In the genomic region with DNA sequence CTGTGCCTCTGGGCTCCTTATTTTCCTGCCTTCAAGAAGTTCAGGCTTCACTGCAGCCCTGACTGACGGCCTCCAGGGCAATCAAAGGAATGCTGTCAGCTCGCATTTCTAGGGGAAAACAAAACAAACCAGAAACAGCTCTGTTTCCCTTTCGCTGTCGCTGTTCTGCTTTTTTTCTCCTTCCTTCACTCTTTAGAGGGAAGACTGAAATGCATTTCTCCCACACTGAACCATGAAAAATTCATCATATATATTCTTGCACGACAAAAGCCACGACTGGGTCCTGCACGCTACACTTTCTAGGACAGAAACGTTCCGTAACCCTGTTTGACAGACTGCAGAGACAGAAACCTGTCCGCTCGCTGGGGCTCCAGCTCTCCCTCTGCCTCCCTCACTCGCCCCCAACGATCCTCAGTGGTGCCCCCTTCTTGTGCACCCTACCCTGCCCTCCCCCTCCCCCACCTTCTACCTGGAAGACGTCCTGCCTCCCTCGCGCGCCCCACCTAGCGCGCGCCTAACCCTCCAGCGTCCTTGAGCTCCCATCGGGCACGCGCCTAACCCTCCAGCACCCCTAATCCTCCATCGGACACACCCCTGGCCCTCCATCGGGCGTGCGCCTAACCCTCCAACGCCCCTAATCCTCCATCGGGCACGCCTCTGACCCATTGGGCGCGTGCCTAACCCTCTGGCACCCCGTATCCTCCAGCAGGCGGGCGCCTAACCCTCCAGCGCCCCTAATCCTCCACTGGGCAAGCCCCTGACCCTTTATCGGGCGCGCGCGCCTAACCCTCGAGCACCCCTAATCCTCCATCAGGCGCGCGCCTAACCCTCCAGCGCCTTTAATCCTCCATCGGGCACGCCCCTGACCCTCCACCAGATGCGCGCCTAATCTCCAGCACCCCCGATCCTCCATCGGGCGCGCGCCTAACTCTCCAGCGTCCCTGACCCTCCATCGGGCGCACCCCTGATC, we compare ENCODE assay signal across 1 cellular context.
TF ChIP-seq lines count a peak whose summit lies in the region.

No MANE protein-coding gene starts in this region.

TF ChIP-seq in GM23338, 12 proteins besides CTCF, POLR2A, EP300 and RAD21 (continued from another document):
- no peak for TF ChIP-seq ZNF331 (CRISPR knock-in tag; IDR thresholded peaks at IDR 0.05; ENCODE audit: low read depth)
- TF ChIP-seq STAT1 (IDR thresholded peaks at IDR 0.05; ENCODE audit: unreplicated experiment): no peak
- TF ChIP-seq ZNF114 (CRISPR knock-in tag; IDR thresholded peaks at IDR 0.05): no peak
- TF ChIP-seq JUNB (IDR thresholded peaks at IDR 0.05; ENCODE audit: unreplicated experiment): no peak
- no peak for TF ChIP-seq NANOG (IDR thresholded peaks at IDR 0.05; ENCODE audit: borderline replicate concordance)
